Comparison of ENCODE assay signal across 1 cellular context in genomic region chr4:129043523-129043922, GRCh38.
TF ChIP-seq lines count a peak whose summit lies in the region.

No MANE protein-coding gene starts in this region.

TF ChIP-seq in GM12878, 131 proteins besides CTCF, POLR2A, EP300 and RAD21 (continued from another document):
- TF ChIP-seq USF2 (IDR thresholded peaks at IDR 0.05; ENCODE audit: borderline replicate concordance, low read depth, low read length) (no peak), CBFB (IDR thresholded peaks at IDR 0.05; ENCODE audit: low read depth) (no peak), MAX (IDR thresholded peaks at IDR 0.05; ENCODE audit: low read depth, low read length) (no peak), BRCA1 (IDR thresholded peaks at IDR 0.05; ENCODE audit: low read depth, low read length) (no peak), YBX1 (IDR thresholded peaks at IDR 0.05) (no peak), HDGF (IDR thresholded peaks at IDR 0.05) (no peak), SP1 (IDR thresholded peaks at IDR 0.05; ENCODE audit: low read depth, low read length) (no peak), POLR2AphosphoS2 (IDR thresholded peaks at IDR 0.05; ENCODE audit: low read depth, low read length) (no peak), NBN (IDR thresholded peaks at IDR 0.05) (no peak)
- TF ChIP-seq, protein P1, sequence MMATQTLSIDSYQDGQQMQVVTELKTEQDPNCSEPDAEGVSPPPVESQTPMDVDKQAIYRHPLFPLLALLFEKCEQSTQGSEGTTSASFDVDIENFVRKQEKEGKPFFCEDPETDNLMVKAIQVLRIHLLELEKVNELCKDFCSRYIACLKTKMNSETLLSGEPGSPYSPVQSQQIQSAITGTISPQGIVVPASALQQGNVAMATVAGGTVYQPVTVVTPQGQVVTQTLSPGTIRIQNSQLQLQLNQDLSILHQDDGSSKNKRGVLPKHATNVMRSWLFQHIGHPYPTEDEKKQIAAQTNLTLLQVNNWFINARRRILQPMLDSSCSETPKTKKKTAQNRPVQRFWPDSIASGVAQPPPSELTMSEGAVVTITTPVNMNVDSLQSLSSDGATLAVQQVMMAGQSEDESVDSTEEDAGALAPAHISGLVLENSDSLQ (IDR thresholded peaks at IDR 0.05) = no peak
- TF ChIP-seq, protein P2, sequence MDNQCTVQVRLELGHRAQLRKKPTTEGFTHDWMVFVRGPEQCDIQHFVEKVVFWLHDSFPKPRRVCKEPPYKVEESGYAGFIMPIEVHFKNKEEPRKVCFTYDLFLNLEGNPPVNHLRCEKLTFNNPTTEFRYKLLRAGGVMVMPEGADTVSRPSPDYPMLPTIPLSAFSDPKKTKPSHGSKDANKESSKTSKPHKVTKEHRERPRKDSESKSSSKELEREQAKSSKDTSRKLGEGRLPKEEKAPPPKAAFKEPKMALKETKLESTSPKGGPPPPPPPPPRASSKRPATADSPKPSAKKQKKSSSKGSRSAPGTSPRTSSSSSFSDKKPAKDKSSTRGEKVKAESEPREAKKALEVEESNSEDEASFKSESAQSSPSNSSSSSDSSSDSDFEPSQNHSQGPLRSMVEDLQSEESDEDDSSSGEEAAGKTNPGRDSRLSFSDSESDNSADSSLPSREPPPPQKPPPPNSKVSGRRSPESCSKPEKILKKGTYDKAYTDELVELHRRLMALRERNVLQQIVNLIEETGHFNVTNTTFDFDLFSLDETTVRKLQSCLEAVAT (IDR thresholded peaks at IDR 0.05) = no peak
